1 cellular context compared by ENCODE assay signal in genomic region chr12:57744777-57745484, GRCh38.
TF ChIP-seq lines count a peak whose summit lies in the region.

Gene TSPAN31, plus strand, starts transcription at chr12:57745039. Its CDS starts 116 bp downstream, at chr12:57745155.

TF ChIP-seq in A549, 52 proteins besides CTCF, POLR2A, EP300 and RAD21 (continued from another document):
- TF ChIP-seq MYC (IDR thresholded peaks at IDR 0.05; ENCODE audit: borderline replicate concordance, low read length) (0 out of 2 replicates have a peak, but pooled peaks have one; percentile 29), RARB (CRISPR knock-in tag; IDR thresholded peaks at IDR 0.05) (0 out of 2 replicates have a peak, but pooled peaks have one; percentile 11), RCOR1 (IDR thresholded peaks at IDR 0.05; ENCODE audit: low read depth, low read length) (no peak), PBX3 (IDR thresholded peaks at IDR 0.05) (peak; percentile 94), JUNB (IDR thresholded peaks at IDR 0.05) (no peak), CHD2 (IDR thresholded peaks at IDR 0.05; ENCODE audit: low read length, partially characterized antibody) (no peak), CEBPB (IDR thresholded peaks at IDR 0.05) (no peak), E2F6 (IDR thresholded peaks at IDR 0.05; ENCODE audit: borderline replicate concordance, low read depth) (no peak), MAZ (IDR thresholded peaks at IDR 0.05; ENCODE audit: borderline replicate concordance, low read depth, low read length) (no peak), ZSCAN20 (CRISPR knock-in tag; IDR thresholded peaks at IDR 0.05) (no peak), SREBF2 (IDR thresholded peaks at IDR 0.05) (no peak), ATOH8 (CRISPR knock-in tag; IDR thresholded peaks at IDR 0.05; ENCODE audit: low read depth) (no peak), HEYL (CRISPR knock-in tag; IDR thresholded peaks at IDR 0.05) (no peak), KDM1A (IDR thresholded peaks at IDR 0.05; ENCODE audit: low read depth) (no peak), CBX2 (IDR thresholded peaks at IDR 0.05; ENCODE audit: borderline replicate concordance, low read depth) (no peak), HOXB5 (CRISPR knock-in tag; IDR thresholded peaks at IDR 0.05) (no peak), PHF8 (IDR thresholded peaks at IDR 0.05; ENCODE audit: borderline replicate concordance, low read depth) (peak; percentile 69; the same call in 1 of the 2 replicates), MAX (IDR thresholded peaks at IDR 0.05) (0 out of 2 replicates have a peak, but pooled peaks have one; percentile 21), USF2 (IDR thresholded peaks at IDR 0.05) (no peak; the same call in 1 of the 2 replicates)
